Comparison of ENCODE assay signal across 18 cellular contexts in the genomic region with DNA sequence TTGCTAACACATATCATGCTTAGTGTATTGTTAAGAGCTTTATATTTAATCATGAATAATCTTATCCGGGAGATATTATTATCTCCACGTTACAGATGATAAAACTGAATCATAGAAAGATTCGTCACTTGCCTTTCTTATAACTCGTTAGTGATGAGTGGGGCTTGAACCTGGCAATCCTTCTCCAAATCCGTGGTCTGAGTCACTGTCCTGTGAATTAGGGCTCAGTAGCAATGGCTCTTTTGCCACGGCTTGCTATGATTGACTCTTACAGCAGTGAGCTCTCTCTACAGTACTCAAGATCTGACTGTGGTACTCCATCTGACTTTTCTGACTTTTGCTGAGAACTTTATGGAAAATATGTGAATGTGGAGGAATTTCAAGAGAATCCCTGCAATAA.
A peak's percentile ranks its signal among the peaks of the same experiment; 100 is the strongest.
DNase-seq lines count a peak whose midpoint lies in the region; ATAC-seq and TF ChIP-seq lines count a peak whose summit lies in the region.
"Had no signal": no experiment of that assay in that cellular context is flagged by ENCODE, and none has a peak within 500 bp of the region (broad histone marks: within the 10 kb centered on the region; RNA-seq: fewer than 3 reads in every experiment).

No MANE protein-coding gene starts in this region.

- H3K9ac ChIP-seq in mesenchymal stem cell (ENCODE audit: low read length) = no peak overlapping the region

- H3K4me3 ChIP-seq in fibroblast of mammary gland (ENCODE audit: control insufficient read depth, low read depth, low read length) (no peak overlapping the region), mesenchymal stem cell (ENCODE audit: insufficient read depth in 1 of 2, low read depth in 1 of 2, low read length in 2 of 2) (no peak overlapping the region), tibial nerve (no peak overlapping the region)

- no peak overlapping the region for H2AK5ac ChIP-seq in mesenchymal stem cell (ENCODE audit: low read length, severe bottlenecking)

- H2BK120ac ChIP-seq in mesenchymal stem cell (ENCODE audit: low read depth, low read length) = no peak overlapping the region

- no peaks in the 10 kb centered on the region for H3K79me1 ChIP-seq in mesenchymal stem cell (replicated peaks; ENCODE audit: low read length, poor library complexity, severe bottlenecking)

- TF ChIP-seq CTCF in fibroblast of mammary gland (conservative IDR thresholded peaks at IDR 0.05; ENCODE audit: control insufficient read depth, insufficient read depth, low read depth, low read length) (no peak), GM10266 (IDR thresholded peaks at IDR 0.05; ENCODE audit: control insufficient read depth, insufficient read depth, low read depth, missing control alignments) (no peak), tibial nerve (IDR thresholded peaks at IDR 0.05) (no peak)

- no peak overlapping the region for H3K4me2 ChIP-seq in mesenchymal stem cell (ENCODE audit: low read length, poor library complexity, severe bottlenecking)

- no peak for TF ChIP-seq POLR2A in tibial nerve (IDR thresholded peaks at IDR 0.05)

- no peak overlapping the region for H2AFZ ChIP-seq in mesenchymal stem cell (ENCODE audit: low read depth, low read length)

- 90% methylated on average over 6 of the region's 6 CpGs for WGBS in mesenchymal stem cell
- WGBS in tibial nerve, 2 donors = 90 to 91% methylated on average over 6 of the region's 6 CpGs

- DNase-seq in A172 (ENCODE audit: low spot score) = peak; percentile 5
- DNase-seq in HT1080 (ENCODE audit: low read depth) = peak; percentile 13
- peak; percentile 32 for DNase-seq in fibroblast of mammary gland (ENCODE audit: low read depth)
- peak; percentile 36 for DNase-seq in pons (ENCODE audit: low spot score)
- no peak for DNase-seq in GM10266 (ENCODE audit: extremely low spot score)
- DNase-seq in mesenchymal stem cell = no peak
- DNase-seq in left lobe of liver (ENCODE audit: low spot score) = no peak
- no peak for DNase-seq in tibial nerve (ENCODE audit: low spot score in 2 of 2)
- DNase-seq: DMS53, EL, GOT3, Karpas-422, NCI-H2081, NCI-H446, NCI-H526 treated with DMSO at 0.1 percent for 48 hours, RPMI8226, SHP77 had no signal

- no peak for TF ChIP-seq EP300 in tibial nerve (IDR thresholded peaks at IDR 0.05)

- no peaks in the 10 kb centered on the region for H3K27me3 ChIP-seq in mesenchymal stem cell (ENCODE audit: control insufficient read depth in 1 of 2, insufficient read depth in 1 of 2, low read length in 2 of 2)
- no peaks in the 10 kb centered on the region for H3K27me3 ChIP-seq in tibial nerve

- H3K36me3 ChIP-seq in mesenchymal stem cell (ENCODE audit: control insufficient read depth in 1 of 2, insufficient read depth in 2 of 2, low read depth in 1 of 2, low read length in 2 of 2) (no peaks in the 10 kb centered on the region), tibial nerve (no peaks in the 10 kb centered on the region)

- no peak overlapping the region for H3K23ac ChIP-seq in mesenchymal stem cell (ENCODE audit: low read length in 2 of 2)

- H4K91ac ChIP-seq in mesenchymal stem cell (ENCODE audit: low read length) = no peak overlapping the region

- H2BK5ac ChIP-seq in mesenchymal stem cell (ENCODE audit: low read depth, low read length, poor library complexity, severe bottlenecking) = no peak overlapping the region

- no peak overlapping the region for H4K8ac ChIP-seq in mesenchymal stem cell (ENCODE audit: low read length)

- no peak overlapping the region for H3K18ac ChIP-seq in mesenchymal stem cell (ENCODE audit: low read depth in 1 of 2, low read length in 2 of 2)

- no peak overlapping the region for H3K14ac ChIP-seq in mesenchymal stem cell (ENCODE audit: low read length in 2 of 2)

- H3K9me3 ChIP-seq in mesenchymal stem cell (ENCODE audit: control insufficient read depth, low read length) (no peaks in the 10 kb centered on the region), tibial nerve (no peaks in the 10 kb centered on the region)

- ATAC-seq in left lobe of liver = no peak
- ATAC-seq: HCT116 had no signal

- H3K27ac ChIP-seq in mesenchymal stem cell (ENCODE audit: low read length, poor library complexity, severe bottlenecking) (no peak overlapping the region), tibial nerve (no peak overlapping the region)

- no peak overlapping the region for H2BK15ac ChIP-seq in mesenchymal stem cell (ENCODE audit: low read depth, poor library complexity, severe bottlenecking)

- no peak overlapping the region for H3K4ac ChIP-seq in mesenchymal stem cell (ENCODE audit: low read depth in 1 of 2, low read length in 2 of 2)

- peaks cover 8% of the 10 kb centered on the region for H3K4me1 ChIP-seq in mesenchymal stem cell (ENCODE audit: control insufficient read depth, insufficient read depth, low read depth, low read length)
- H3K4me1 ChIP-seq in tibial nerve = no peaks in the 10 kb centered on the region

- no peak overlapping the region for H2BK12ac ChIP-seq in mesenchymal stem cell (ENCODE audit: low read length in 2 of 2)

Comparison
In these comparisons a context has a peak if more than half of its experiments do, and no peak if none do; other contexts are left out.
1. DNase-seq: peak in A172 (single experiment), HT1080 (single experiment), fibroblast of mammary gland (single experiment) and pons (single experiment); none in GM10266 (single experiment), mesenchymal stem cell (single experiment), left lobe of liver (single experiment) and tibial nerve (0 of 2).